In the genomic region with DNA sequence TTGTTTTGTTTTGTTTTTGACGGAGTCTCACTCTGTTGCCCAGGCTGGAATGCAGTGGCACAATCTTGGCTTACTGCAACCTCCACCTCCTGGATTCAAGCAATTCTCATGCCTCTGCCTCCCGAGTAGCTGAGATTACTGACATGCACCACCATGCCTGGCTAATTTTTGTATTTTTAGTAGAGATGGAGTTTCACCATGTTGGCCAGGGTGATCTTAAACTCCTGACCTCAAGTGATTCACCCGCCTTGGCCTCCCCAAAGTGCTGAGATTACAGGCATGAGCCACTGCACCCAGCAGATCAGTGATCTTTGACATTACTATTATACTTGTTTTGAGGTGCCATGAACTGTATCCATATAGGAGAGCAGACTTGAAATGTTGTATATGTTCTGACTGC, we compare ENCODE assay signal across 7 cellular contexts.
A peak's percentile ranks its signal among the peaks of the same experiment; 100 is the strongest.
DNase-seq lines count a peak whose midpoint lies in the region; TF ChIP-seq lines count a peak whose summit lies in the region.
"Not testable (repeated sequence)": the region's sequence is repeated elsewhere in the genome, so short reads cannot be mapped to it uniquely, and the experiment has no call there.

No MANE protein-coding gene starts in this region.

- not testable (repeated sequence) for H3K9me3 ChIP-seq in GM23248 (ENCODE audit: low read depth); SK-N-MC (ENCODE audit: low read depth, low read length)

- H2AFZ ChIP-seq in GM23248 = not testable (repeated sequence)

- CTCF ChIA-PET in activated naive CD4-positive, alpha-beta T cell treated with anti-CD3 and anti-CD28 coated beads for 36 hours (lab: Charles Lee) = interaction anchor here (2.3 kb wide), 1 partner anchor 118 kb away, joined by 4 read pairs; no protein-coding TSS in a partner anchor

- H3K9me3 Mint-ChIP-seq in activated naive CD4-positive, alpha-beta T cell treated with anti-CD3 and anti-CD28 coated beads for 36 hours; endothelial cell (ENCODE audit: unreplicated experiment); mesothelial cell of epicardium: not testable (repeated sequence)

- H3K4me3 Mint-ChIP-seq in activated naive CD4-positive, alpha-beta T cell treated with anti-CD3 and anti-CD28 coated beads for 36 hours; mesothelial cell of epicardium: not testable (repeated sequence)
- peak overlapping the region; percentile 62 for H3K4me3 Mint-ChIP-seq in endothelial cell (ENCODE audit: unreplicated experiment)

- H3K36me3 ChIP-seq in GM23248 (ENCODE audit: low read depth) (peaks cover 11% of the 10 kb centered on the region), SK-N-MC (ENCODE audit: insufficient read depth, low read length) (peaks cover 20% of the 10 kb centered on the region)

- in situ Hi-C loops in GM23248 (cut with MboI) = not testable (repeated sequence)

- H3K27me3 Mint-ChIP-seq in activated naive CD4-positive, alpha-beta T cell treated with anti-CD3 and anti-CD28 coated beads for 36 hours (ENCODE audit: low read depth); endothelial cell (ENCODE audit: unreplicated experiment); mesothelial cell of epicardium (ENCODE audit: low read depth): not testable (repeated sequence)

- not testable (repeated sequence) for H4K20me1 ChIP-seq in GM23248 (ENCODE audit: insufficient read depth)

- H3K27ac ChIP-seq in GM23248 = peak overlapping the region; percentile 25; the same call in 1 of the 2 replicates
- 0 out of 2 replicates have a peak overlapping the region, but pooled peaks have one; percentile 1 for H3K27ac ChIP-seq in SK-N-MC

- not testable (repeated sequence) for H3K9me2 ChIP-seq in GM23248 (ENCODE audit: insufficient read depth)

- peaks cover 47% of the 10 kb centered on the region for H3F3A ChIP-seq in GM23248 (ENCODE audit: insufficient read depth)

- DNase-seq in GM23248 = peak; percentile 34
- DNase-seq in SK-N-MC (ENCODE audit: low read depth, low spot score); activated naive CD4-positive, alpha-beta T cell treated with anti-CD3 and anti-CD28 coated beads for 36 hours; endothelial cell (ENCODE audit: low spot score); mesothelial cell of epicardium (ENCODE audit: low spot score in 2 of 2, unreplicated experiment in 2 of 2): not testable (repeated sequence)
- DNase-seq in fibroblast of the aortic adventitia (ENCODE audit: low read depth) = peak; percentile 20
- peak; percentile 24 for DNase-seq in renal cortical epithelial cell (ENCODE audit: low read depth)

- intact Hi-C loops in activated naive CD4-positive, alpha-beta T cell treated with anti-CD3 and anti-CD28 coated beads for 36 hours (cut with micrococcal nuclease) = loop anchor here (5.0 kb wide), 1 partner anchor 39 kb away; no protein-coding TSS in a partner anchor

- not testable (repeated sequence) for H3K79me2 ChIP-seq in GM23248 (ENCODE audit: insufficient read depth)

- 17 to 36% methylated on average over 3 of the region's 3 CpGs for WGBS in GM23248 (ENCODE audit: low coverage in 1 of 2, low lambda C conversion rate in 2 of 2, missing lambda C conversion rate in 2 of 2), 2 experiments

- H3K4me1 ChIP-seq in GM23248 (ENCODE audit: insufficient read depth) = peaks cover 45% of the 10 kb centered on the region

- TF ChIP-seq CTCF in endothelial cell (IDR thresholded peaks at IDR 0.05; ENCODE audit: unreplicated experiment); fibroblast of the aortic adventitia (IDR thresholded peaks at IDR 0.05; ENCODE audit: insufficient read depth, low read length); mesothelial cell of epicardium (IDR thresholded peaks at IDR 0.05; ENCODE audit: unreplicated experiment): not testable (repeated sequence)

- H3K4me1 Mint-ChIP-seq in activated naive CD4-positive, alpha-beta T cell treated with anti-CD3 and anti-CD28 coated beads for 36 hours (ENCODE audit: low read depth); endothelial cell (ENCODE audit: unreplicated experiment): not testable (repeated sequence)
- H3K4me1 Mint-ChIP-seq in mesothelial cell of epicardium = peaks cover 11% of the 10 kb centered on the region

- not testable (repeated sequence) for H3K9ac ChIP-seq in GM23248; SK-N-MC (ENCODE audit: insufficient read length)

- not testable (repeated sequence) for H3K4me3 ChIP-seq in GM23248; SK-N-MC; fibroblast of the aortic adventitia (ENCODE audit: low read depth, low read length)

- H3K27me3 ChIP-seq in GM23248 (replicated peaks; ENCODE audit: insufficient read depth) = not testable (repeated sequence)

- H3K4me2 ChIP-seq in GM23248 (ENCODE audit: unreplicated experiment) = not testable (repeated sequence)

- peak overlapping the region; percentile 15 for H3K27ac Mint-ChIP-seq in activated naive CD4-positive, alpha-beta T cell treated with anti-CD3 and anti-CD28 coated beads for 36 hours
- H3K27ac Mint-ChIP-seq in endothelial cell (ENCODE audit: unreplicated experiment) = peak overlapping the region; percentile 36
- peak overlapping the region; percentile 48 for H3K27ac Mint-ChIP-seq in mesothelial cell of epicardium

- peaks cover 10% of the 10 kb centered on the region for H3K36me3 Mint-ChIP-seq in activated naive CD4-positive, alpha-beta T cell treated with anti-CD3 and anti-CD28 coated beads for 36 hours (ENCODE audit: low read depth)
- H3K36me3 Mint-ChIP-seq in endothelial cell (ENCODE audit: low read depth, unreplicated experiment) = not testable (repeated sequence)
- peaks cover 25% of the 10 kb centered on the region for H3K36me3 Mint-ChIP-seq in mesothelial cell of epicardium
